Comparison of ENCODE assay signal across 8 cellular contexts in genomic region chr17:2213291-2213960, GRCh38.
DNase-seq lines count a peak whose midpoint lies in the region; ATAC-seq and TF ChIP-seq lines count a peak whose summit lies in the region.
"Had no signal": no experiment of that assay in that cellular context is flagged by ENCODE, and none has a peak within 500 bp of the region (broad histone marks: within the 10 kb centered on the region; RNA-seq: fewer than 3 reads in every experiment).

No MANE protein-coding gene starts in this region.

- ATAC-seq in stimulated activated naive CD8-positive, alpha-beta T cell treated with anti-CD3 and anti-CD28 coated beads, Interleukin-15, amount 100 ng/mL, for 72 hours = no peak
- ATAC-seq in GM19035 (IDR thresholded peaks at IDR 0.05; ENCODE audit: unreplicated experiment) (no peak), GM18505 (IDR thresholded peaks at IDR 0.05; ENCODE audit: unreplicated experiment) (no peak)

- TF ChIP-seq CTCF in ascending aorta (IDR thresholded peaks at IDR 0.05) = no peak

- peak overlapping the region; percentile 84 for H3K27ac ChIP-seq in KOPT-K1 (ENCODE audit: low read depth, low read length, poor library complexity, severe bottlenecking)
- H3K27ac ChIP-seq in ascending aorta = peak overlapping the region; percentile 88 to 94
- peak overlapping the region; percentile 71 for H3K27ac ChIP-seq in layer of hippocampus (ENCODE audit: low read depth, low read length)

- H3K4me1 Mint-ChIP-seq in stimulated activated naive CD8-positive, alpha-beta T cell treated with anti-CD3 and anti-CD28 coated beads, Interleukin-15, amount 100 ng/mL, for 72 hours = peaks cover 66% of the 10 kb centered on the region

- peaks cover 18 to 47% of the 10 kb centered on the region in 2 donors for H3K4me1 ChIP-seq in ascending aorta

- H3K36me3 ChIP-seq in KOPT-K1 (ENCODE audit: insufficient read depth, low read length) = peaks cover 33% of the 10 kb centered on the region
- H3K36me3 ChIP-seq in ascending aorta = no peaks in the 10 kb centered on the region

- TF ChIP-seq POLR2A in GM18505 (IDR thresholded peaks at IDR 0.05; ENCODE audit: borderline replicate concordance, extremely low read depth, insufficient read depth, insufficient read length) = no peak

- H3K27me3 ChIP-seq in ascending aorta (no peaks in the 10 kb centered on the region), layer of hippocampus (ENCODE audit: control insufficient read depth, insufficient read depth, low read length) (no peaks in the 10 kb centered on the region)

- peak overlapping the region; percentile 36 to 49 for H3K4me3 Mint-ChIP-seq in stimulated activated naive CD8-positive, alpha-beta T cell treated with anti-CD3 and anti-CD28 coated beads, Interleukin-15, amount 100 ng/mL, for 72 hours

- no peaks in the 10 kb centered on the region for H3K27me3 Mint-ChIP-seq in stimulated activated naive CD8-positive, alpha-beta T cell treated with anti-CD3 and anti-CD28 coated beads, Interleukin-15, amount 100 ng/mL, for 72 hours

- H3K9me3 ChIP-seq in KOPT-K1 (ENCODE audit: insufficient read depth, low read length, poor library complexity, severe bottlenecking) = no peaks in the 10 kb centered on the region
- no peaks in the 10 kb centered on the region for H3K9me3 ChIP-seq in ascending aorta

- H3K4me3 ChIP-seq in ascending aorta = no peak overlapping the region

- no peaks in the 10 kb centered on the region for H3K9me3 Mint-ChIP-seq in stimulated activated naive CD8-positive, alpha-beta T cell treated with anti-CD3 and anti-CD28 coated beads, Interleukin-15, amount 100 ng/mL, for 72 hours

- peak overlapping the region; percentile 71 to 91 for H3K27ac Mint-ChIP-seq in stimulated activated naive CD8-positive, alpha-beta T cell treated with anti-CD3 and anti-CD28 coated beads, Interleukin-15, amount 100 ng/mL, for 72 hours

- intact Hi-C loops in ascending aorta (cut with DNase I) = loop anchor here (2.0 kb wide), 2 partner anchors 23 to 33 kb away; no protein-coding TSS in a partner anchor

- DNase-seq in ascending aorta (ENCODE audit: low spot score in 2 of 2) (peak in 1 of 2 donors; percentile 40), NCI-H524 (lab: John Stamatoyannopoulos, UW) (no peak)
- no peak for DNase-seq in stimulated activated naive CD8-positive, alpha-beta T cell treated with anti-CD3 and anti-CD28 coated beads, Interleukin-15, amount 100 ng/mL, for 72 hours
- DNase-seq: MM.1S had no signal
